Comparison of ENCODE assay signal across 15 cellular contexts in the genomic region with DNA sequence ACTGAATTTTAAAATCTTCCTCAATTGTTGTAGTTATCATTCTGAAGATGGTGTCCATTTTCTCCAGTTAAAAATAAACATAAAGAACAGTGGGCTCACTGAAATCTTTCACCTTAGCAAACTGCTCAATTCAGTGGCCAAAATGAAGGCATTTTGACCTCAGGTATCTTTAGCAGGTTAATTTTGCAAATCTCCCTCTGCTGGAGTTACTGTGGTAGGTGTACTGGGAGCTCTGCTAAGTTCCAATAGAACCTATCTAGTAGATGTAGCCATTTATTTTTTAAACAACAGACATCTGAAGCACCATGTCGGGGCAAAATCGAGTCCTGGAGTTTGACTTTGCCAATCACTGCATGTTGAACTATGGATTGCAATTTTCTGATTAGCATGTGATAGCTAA.
DNase-seq lines count a peak whose midpoint lies in the region; ATAC-seq and TF ChIP-seq lines count a peak whose summit lies in the region.
"Had no signal": no experiment of that assay in that cellular context is flagged by ENCODE, and none has a peak within 500 bp of the region (broad histone marks: within the 10 kb centered on the region; RNA-seq: fewer than 3 reads in every experiment).

No MANE protein-coding gene starts in this region.

- TF ChIP-seq CTCF in chondrocyte (IDR thresholded peaks at IDR 0.05) (peak; percentile 45), mesothelial cell of epicardium (IDR thresholded peaks at IDR 0.05; ENCODE audit: unreplicated experiment) (no peak)

- H3K36me3 Mint-ChIP-seq in chondrocyte (ENCODE audit: low read depth) (peaks cover 8% of the 10 kb centered on the region), mesothelial cell of epicardium (peaks cover 14% of the 10 kb centered on the region)
- H3K36me3 Mint-ChIP-seq: activated naive CD8-positive, alpha-beta T cell had no signal

- ATAC-seq in GM21360 (IDR thresholded peaks at IDR 0.05; ENCODE audit: unreplicated experiment), result no peak

- H3K4me3 Mint-ChIP-seq in chondrocyte (ENCODE audit: unreplicated experiment), result no peak overlapping the region
- H3K4me3 Mint-ChIP-seq in mesothelial cell of epicardium, result no peak overlapping the region
- H3K4me3 Mint-ChIP-seq: activated naive CD8-positive, alpha-beta T cell; central memory CD8-positive, alpha-beta T cell had no signal

- peaks cover 12% of the 10 kb centered on the region for H3K9me3 Mint-ChIP-seq in chondrocyte (ENCODE audit: low read depth)
- peaks cover 8% of the 10 kb centered on the region for H3K9me3 Mint-ChIP-seq in mesothelial cell of epicardium
- H3K9me3 Mint-ChIP-seq: central memory CD8-positive, alpha-beta T cell had no signal

- H3K27ac Mint-ChIP-seq in chondrocyte (ENCODE audit: unreplicated experiment) (no peak overlapping the region), mesothelial cell of epicardium (peak overlapping the region; percentile 72)
- H3K27ac Mint-ChIP-seq: activated naive CD8-positive, alpha-beta T cell had no signal

- peak; percentile 0 for DNase-seq in COR-L47 (lab: John Stamatoyannopoulos, UW)
- peak; percentile 72 for DNase-seq in NCI-H82 (lab: John Stamatoyannopoulos, UW)
- no peak for DNase-seq in chondrocyte (ENCODE audit: low spot score)
- DNase-seq in mesothelial cell of epicardium (ENCODE audit: low spot score in 2 of 2, unreplicated experiment in 2 of 2), result no peak
- no peak for DNase-seq in kidney tubule cell (ENCODE audit: low spot score)
- DNase-seq in epidermal melanocyte (ENCODE audit: insufficient read length, low spot score), result no peak
- DNase-seq in putamen (ENCODE audit: low spot score), result no peak
- DNase-seq: Kasumi-1, NCI-H1694, NCI-H510A treated with DMSO at 0.1 percent for 48 hours, RPMI8226, T-helper 2 cell had no signal

- H3K4me1 Mint-ChIP-seq in chondrocyte (ENCODE audit: low read depth), result peaks cover 23% of the 10 kb centered on the region
- H3K4me1 Mint-ChIP-seq in mesothelial cell of epicardium, result peaks cover 55% of the 10 kb centered on the region
- H3K4me1 Mint-ChIP-seq: central memory CD8-positive, alpha-beta T cell had no signal

- H3K27me3 Mint-ChIP-seq in chondrocyte (ENCODE audit: low read depth) (no peaks in the 10 kb centered on the region), mesothelial cell of epicardium (ENCODE audit: low read depth) (no peaks in the 10 kb centered on the region)

Comparison
In these comparisons a context has a peak if more than half of its experiments do, and no peak if none do; other contexts are left out.
1. DNase-seq: peak in COR-L47 (single experiment) and NCI-H82 (single experiment); none in chondrocyte (single experiment), mesothelial cell of epicardium (0 of 2), kidney tubule cell (single experiment), epidermal melanocyte (single experiment) and putamen (single experiment).